In genomic region chr2:218858671-218859555, GRCh38 we compare ENCODE assay signal across 10 cellular contexts. TPM values are rescaled to one million over a fixed set of nuclear protein-coding genes. Genes with fewer than 3 reads are reported as not detected.
A peak's percentile ranks its signal among the peaks of the same experiment; 100 is the strongest.
DNase-seq lines count a peak whose midpoint lies in the region; ATAC-seq and TF ChIP-seq lines count a peak whose summit lies in the region.
"Had no signal": no experiment of that assay in that cellular context is flagged by ENCODE, and none has a peak within 500 bp of the region (broad histone marks: within the 10 kb centered on the region; RNA-seq: fewer than 3 reads in every experiment).

No MANE protein-coding gene starts in this region.

- no peak overlapping the region for H3K4ac ChIP-seq in IMR-90 (ENCODE audit: low read depth, low read length)

- H3K27ac Mint-ChIP-seq in CD4-positive, alpha-beta memory T cell = no peak overlapping the region

- H2BK120ac ChIP-seq in IMR-90 (ENCODE audit: low read depth, low read length) = no peak overlapping the region

- POLR2A ChIA-PET in CD4-positive, alpha-beta memory T cell (lab: Charles Lee; ENCODE audit: partially characterized antibody) = interaction anchor here (0.6 to 1.4 kb wide), 2 partner anchors 34 to 37 kb away, joined by 3 to 4 read pairs; no protein-coding TSS in a partner anchor
- POLR2A ChIA-PET in IMR-90 (lab: Charles Lee; ENCODE audit: unreplicated experiment) = no interaction called here

- 0% methylated on average over 6 of the region's 51 CpGs; no CpG with 5 or more reads in 1 of the 2 experiments for WGBS in IMR-90 (ENCODE audit: extremely low coverage in 2 of 2, insufficient read length in 1 of 2), 2 experiments
- 9% methylated on average over 51 of the region's 51 CpGs for WGBS in prostate gland

- H4K8ac ChIP-seq in IMR-90 (ENCODE audit: low read depth in 2 of 2, low read length in 2 of 2) = no peak overlapping the region

- no peak overlapping the region for H3K27ac ChIP-seq in CD4-positive, alpha-beta memory T cell (ENCODE audit: low read depth, low read length)
- H3K27ac ChIP-seq in IMR-90 (ENCODE audit: insufficient read depth, low read length) (no peak overlapping the region), prostate gland (no peak overlapping the region)

- no peaks in the 10 kb centered on the region for H3K36me3 ChIP-seq in CD4-positive, alpha-beta memory T cell (ENCODE audit: insufficient read depth, low read length)
- H3K36me3 ChIP-seq in IMR-90 (ENCODE audit: control insufficient read depth, insufficient read depth, low read length) = no peaks in the 10 kb centered on the region
- H3K36me3 ChIP-seq in prostate gland = no peaks in the 10 kb centered on the region

- dilution Hi-C loops in IMR-90 (cut with HindIII; ENCODE audit: low sequenced_read_pairs, unreplicated experiment) = no loop called here

- no TSS peak for BruUV-seq in IMR-90 (replicated peaks; lab: Mats Ljungman, UMichigan)

- no peak for TF ChIP-seq CTCF in IMR-90 (conservative IDR thresholded peaks at IDR 0.05; ENCODE audit: low read depth, low read length)
- no peak for TF ChIP-seq CTCF in epithelial cell of proximal tubule (conservative IDR thresholded peaks at IDR 0.05; ENCODE audit: low read depth, low read length)
- TF ChIP-seq CTCF in prostate gland (IDR thresholded peaks at IDR 0.05) = no peak

- peaks cover 38% of the 10 kb centered on the region for H3K27me3 ChIP-seq in CD4-positive, alpha-beta memory T cell (ENCODE audit: insufficient read depth, low read length)
- H3K27me3 ChIP-seq in IMR-90 (ENCODE audit: control insufficient read depth, insufficient read depth, low read length) = peaks cover 84% of the 10 kb centered on the region
- H3K27me3 ChIP-seq in prostate gland (replicated peaks; ENCODE audit: insufficient read depth) = no peaks in the 10 kb centered on the region

- H4K91ac ChIP-seq in IMR-90 (ENCODE audit: insufficient read depth, low read depth, low read length) = no peak overlapping the region

- no peak overlapping the region for H3K4me3 ChIP-seq in CD4-positive, alpha-beta memory T cell (ENCODE audit: low read length in 2 of 2)
- H3K4me3 ChIP-seq in IMR-90 (ENCODE audit: insufficient read depth, low read depth, low read length) (no peak overlapping the region), epithelial cell of proximal tubule (ENCODE audit: low read depth, low read length) (peak overlapping the region; percentile 19), prostate gland (peak overlapping the region; percentile 24 to 41)

- ATAC-seq in IMR-90 (ENCODE audit: low read depth) (no peak), GM19395 (IDR thresholded peaks at IDR 0.05; ENCODE audit: unreplicated experiment) (no peak), HG03095 (IDR thresholded peaks at IDR 0.05; ENCODE audit: unreplicated experiment) (no peak)

- TF ChIP-seq RAD21 in IMR-90 (IDR thresholded peaks at IDR 0.05; ENCODE audit: low read length) = no peak

- TF ChIP-seq POLR2A in IMR-90 (IDR thresholded peaks at IDR 0.05; ENCODE audit: low read depth, low read length) = no peak
- no peak for TF ChIP-seq POLR2A in prostate gland (IDR thresholded peaks at IDR 0.05)

- H3K27me3 Mint-ChIP-seq in CD4-positive, alpha-beta memory T cell = peaks cover 51 to 79% of the 10 kb centered on the region in 2 donors

- CTCF ChIA-PET in CD4-positive, alpha-beta memory T cell (lab: Charles Lee; ENCODE audit: partially characterized antibody) = interaction anchor here (0.9 to 2.4 kb wide), 3 partner anchors 10 to 39 kb away, joined by 3 to 11 read pairs (median 10); no protein-coding TSS in a partner anchor
- CTCF ChIA-PET in IMR-90 (lab: Yijun Ruan, JAX) = no interaction called here

- no peak for DNase-seq in CD4-positive, alpha-beta memory T cell
- DNase-seq in IMR-90 = no peak
- DNase-seq in epithelial cell of proximal tubule (ENCODE audit: low read depth) = no peak
- no peak for DNase-seq in prostate gland (ENCODE audit: low spot score)
- no peak for DNase-seq in OCI-M1 (lab: John Stamatoyannopoulos, UW)
- no peak for DNase-seq in dermis blood vessel endothelial cell
- DNase-seq: activated CD4-positive, alpha-beta T cell treated with anti-CD3 and anti-CD28 coated beads for 48 hours had no signal

- H3K14ac ChIP-seq in IMR-90 (replicated peaks; ENCODE audit: low read depth, low read length) = no peak overlapping the region

- H3K4me1 ChIP-seq in CD4-positive, alpha-beta memory T cell (ENCODE audit: insufficient read depth, low read length) = peaks cover 22% of the 10 kb centered on the region
- H3K4me1 ChIP-seq in IMR-90 (ENCODE audit: control insufficient read depth, insufficient read depth, low read length) = peaks cover 5% of the 10 kb centered on the region; the same call in 1 of the 2 replicates
- H3K4me1 ChIP-seq in prostate gland (replicated peaks) = no peaks in the 10 kb centered on the region

- no peak overlapping the region for H3K9ac ChIP-seq in IMR-90 (ENCODE audit: low read depth, low read length)

- no peaks in the 10 kb centered on the region for H3K9me1 ChIP-seq in IMR-90 (ENCODE audit: insufficient read depth, low read length)

- no peak overlapping the region; the same call in 1 of the 2 replicates for H3K4me2 ChIP-seq in IMR-90 (ENCODE audit: low read depth, low read length)

- no peaks in the 10 kb centered on the region for H3K79me1 ChIP-seq in IMR-90 (ENCODE audit: low read depth in 1 of 2, low read length in 2 of 2)

- H3K56ac ChIP-seq in IMR-90 (ENCODE audit: extremely low read depth, insufficient read depth, low read length) = no peak overlapping the region

- intact Hi-C loops in CD4-positive, alpha-beta memory T cell (cut with micrococcal nuclease) = no loop called here
- intact Hi-C loops in IMR-90 (cut with micrococcal nuclease) (no loop called here), prostate gland (cut with DNase I) (no loop called here)

- no peaks in the 10 kb centered on the region; the same call in 1 of the 2 replicates for H4K20me1 ChIP-seq in IMR-90 (ENCODE audit: insufficient read depth, low read length)

- H3K23ac ChIP-seq in IMR-90 (ENCODE audit: low read depth, low read length) = no peak overlapping the region

- peaks cover 13 to 38% (median 19%) of the 10 kb centered on the region in 4 donors for H3K4me1 Mint-ChIP-seq in CD4-positive, alpha-beta memory T cell

- H2AK5ac ChIP-seq in IMR-90 (ENCODE audit: low read depth, low read length) = no peak overlapping the region

- in situ Hi-C loops in IMR-90 (cut with MboI; ENCODE audit: low sequenced_read_pairs) = no loop called here

- no peaks in the 10 kb centered on the region for H3K36me3 Mint-ChIP-seq in CD4-positive, alpha-beta memory T cell

- H3K9me3 Mint-ChIP-seq in CD4-positive, alpha-beta memory T cell = no peaks in the 10 kb centered on the region

- no peak overlapping the region for H2BK20ac ChIP-seq in IMR-90 (ENCODE audit: low read depth, low read length)

- peak overlapping the region; percentile 21 for H2AFZ ChIP-seq in IMR-90 (replicated peaks; ENCODE audit: low read length, poor library complexity)

- H3K18ac ChIP-seq in IMR-90 (ENCODE audit: low read depth, low read length) = no peak overlapping the region

- no peak overlapping the region for H2BK15ac ChIP-seq in IMR-90 (ENCODE audit: low read depth, low read length)

- peak overlapping the region; percentile 58 to 84 (median 73) for H3K4me3 Mint-ChIP-seq in CD4-positive, alpha-beta memory T cell

- H2BK5ac ChIP-seq in IMR-90 (ENCODE audit: low read depth, low read length, poor library complexity, severe bottlenecking) = no peak overlapping the region

- no peak overlapping the region for H2AK9ac ChIP-seq in IMR-90 (replicated peaks; ENCODE audit: low read depth, low read length, poor library complexity)

- H4K5ac ChIP-seq in IMR-90 (ENCODE audit: low read depth, low read length) = no peak overlapping the region

- no peaks in the 10 kb centered on the region for H3K9me3 ChIP-seq in CD4-positive, alpha-beta memory T cell (ENCODE audit: control insufficient read depth in 1 of 2, low read length in 2 of 2)
- H3K9me3 ChIP-seq in IMR-90 (ENCODE audit: control insufficient read depth, insufficient read depth, low read length) = peaks cover 4% of the 10 kb centered on the region; the same call in 1 of the 2 replicates
- H3K9me3 ChIP-seq in prostate gland = no peaks in the 10 kb centered on the region

TF ChIP-seq in IMR-90, 13 proteins besides CTCF, POLR2A, EP300 and RAD21 (continues in another document):
- TF ChIP-seq ELK1 (IDR thresholded peaks at IDR 0.05; ENCODE audit: borderline replicate concordance, low read depth, low read length) = no peak

RNA-seq across cellular contexts. Expression of gene WNT6, which starts 0.7 kb away (rescaled TPM):
- total RNA-seq in CD4-positive, alpha-beta memory T cell = under 1 TPM in 1 of 2 experiments, not detected in 1; 0.26 TPM
- not detected for polyA plus RNA-seq in CD4-positive, alpha-beta memory T cell
- total RNA-seq in IMR-90 (2012; rRNA removed) = not detected in 2 replicates
- not detected in 2 replicates for polyA plus RNA-seq in IMR-90 (2012; rRNA removed)
- polyA plus RNA-seq in IMR-90 (2012; cell fraction: cytosol; rRNA removed) = not detected in 2 replicates
- not detected in 2 replicates for polyA plus RNA-seq in IMR-90 (2012; cell fraction: nucleus; rRNA removed; ENCODE audit: low replicate concordance)
- not detected in 2 replicates for total RNA-seq in epithelial cell of proximal tubule
- total RNA-seq in prostate gland = 10 to 100 TPM in 1 of 2 donors, 1 to 10 TPM in 1; 8.0 to 56.5 TPM
- not detected in 2 replicates for total RNA-seq in dermis blood vessel endothelial cell

RNA-seq across cellular contexts. Expression of gene WNT10A, which starts 21.7 kb away (rescaled TPM):
- 10 to 100 TPM; 11.1 to 12.4 TPM for total RNA-seq in CD4-positive, alpha-beta memory T cell
- polyA plus RNA-seq in CD4-positive, alpha-beta memory T cell = 1 to 10 TPM; 7.6 to 8.1 TPM
- not detected in 2 replicates for total RNA-seq in IMR-90 (2012; rRNA removed)
- polyA plus RNA-seq in IMR-90 (2012; rRNA removed) = not detected in 2 replicates
- not detected in 2 replicates for polyA plus RNA-seq in IMR-90 (2012; cell fraction: cytosol; rRNA removed)
- not detected in 2 replicates for polyA plus RNA-seq in IMR-90 (2012; cell fraction: nucleus; rRNA removed; ENCODE audit: low replicate concordance)
- 1.2 and 2.2 TPM in 2 replicates for total RNA-seq in epithelial cell of proximal tubule
- 1 to 10 TPM; 3.6 to 4.3 TPM for total RNA-seq in prostate gland
- under 0.01 and 0.05 TPM in 2 replicates for total RNA-seq in dermis blood vessel endothelial cell

RNA-seq across cellular contexts. Expression of gene PRKAG3, which starts 27.3 kb away (rescaled TPM):
- total RNA-seq in CD4-positive, alpha-beta memory T cell = not detected
- polyA plus RNA-seq in CD4-positive, alpha-beta memory T cell = not detected
- total RNA-seq in IMR-90 (2012; rRNA removed) (not detected in 2 replicates), epithelial cell of proximal tubule (not detected in 2 replicates), prostate gland (under 1 TPM in 1 of 2 donors, not detected in 1; 0.14 TPM), dermis blood vessel endothelial cell (not detected in 2 replicates)
- polyA plus RNA-seq in IMR-90 (2012; rRNA removed) = not detected in 2 replicates
- polyA plus RNA-seq in IMR-90 (2012; cell fraction: cytosol; rRNA removed) = not detected in 2 replicates
- polyA plus RNA-seq in IMR-90 (2012; cell fraction: nucleus; rRNA removed; ENCODE audit: low replicate concordance) = not detected in 2 replicates
- total RNA-seq: M059J had no signal

Comparison
In these comparisons a context has a peak if more than half of its experiments do, and no peak if none do; other contexts are left out.
1. H3K4me3 ChIP-seq: peak in epithelial cell of proximal tubule (single experiment) and prostate gland (2 of 2); none in CD4-positive, alpha-beta memory T cell (0 of 2) and IMR-90 (single experiment).